In the genomic region with DNA sequence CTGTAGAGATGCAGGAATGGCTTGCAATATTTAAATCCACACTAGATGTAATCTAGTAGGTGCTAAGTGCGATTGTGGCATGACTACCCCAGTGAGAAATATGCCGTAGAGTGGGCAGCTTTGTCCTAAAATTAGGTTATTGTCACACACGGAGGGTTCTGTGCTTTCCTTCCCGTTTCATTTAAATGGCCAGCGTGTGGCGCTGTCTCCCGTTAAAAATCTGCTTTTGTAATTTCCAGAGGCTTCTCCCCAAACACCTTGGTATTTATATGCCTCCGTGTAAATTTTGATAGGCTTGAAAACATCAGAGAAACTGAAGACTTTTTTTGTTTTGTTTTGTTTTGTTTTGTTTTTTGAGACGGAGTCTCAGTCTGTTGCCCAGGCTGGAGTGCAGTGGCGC, we compare ENCODE assay signal across 10 cellular contexts. TPM values are rescaled to one million over a fixed set of nuclear protein-coding genes. Genes with fewer than 3 reads are reported as not detected.
DNase-seq lines count a peak whose midpoint lies in the region; ATAC-seq, FAIRE-seq and TF ChIP-seq lines count a peak whose summit lies in the region.
"Had no signal": no experiment of that assay in that cellular context is flagged by ENCODE, and none has a peak within 500 bp of the region (broad histone marks: within the 10 kb centered on the region; RNA-seq: fewer than 3 reads in every experiment).

No MANE protein-coding gene starts in this region.

- H3K79me2 ChIP-seq in OCI-LY1 (ENCODE audit: insufficient read depth, low read length) = no peaks in the 10 kb centered on the region

- CTCF ChIA-PET in activated naive CD4-positive, alpha-beta T cell treated with anti-CD3 and anti-CD28 coated beads for 36 hours (lab: Charles Lee) = interaction anchor here (1.8 kb wide), 1 partner anchor 12 kb away, joined by 6 read pairs; no protein-coding TSS in a partner anchor

- no peak overlapping the region for H2AFZ ChIP-seq in OCI-LY1 (ENCODE audit: low read length)

- H3F3A ChIP-seq in OCI-LY1 (ENCODE audit: insufficient read depth, low read length) = no peaks in the 10 kb centered on the region

- H3K27me3 ChIP-seq in OCI-LY1 (ENCODE audit: insufficient read depth, low read length) (no peaks in the 10 kb centered on the region), WERI-Rb-1 (ENCODE audit: insufficient read depth, low read depth, severe bottlenecking) (no peaks in the 10 kb centered on the region)
- H3K27me3 ChIP-seq: right atrium auricular region had no signal

- H3K4me3 ChIP-seq in OCI-LY1 (ENCODE audit: low read depth, low read length, poor library complexity, severe bottlenecking) (no peak overlapping the region), epithelial cell of proximal tubule (ENCODE audit: low read depth, low read length) (no peak overlapping the region), WERI-Rb-1 (ENCODE audit: low read depth, low read length) (no peak overlapping the region)
- H3K4me3 ChIP-seq: right atrium auricular region had no signal

- TF ChIP-seq CTCF in OCI-LY1 (IDR thresholded peaks at IDR 0.05; ENCODE audit: low read length) (peak; percentile 55), epithelial cell of proximal tubule (conservative IDR thresholded peaks at IDR 0.05; ENCODE audit: low read depth, low read length) (peak; percentile 54), WERI-Rb-1 (IDR thresholded peaks at IDR 0.05; ENCODE audit: low read depth, low read length) (no peak)

- intact Hi-C loops in activated naive CD4-positive, alpha-beta T cell treated with anti-CD3 and anti-CD28 coated beads for 36 hours (cut with micrococcal nuclease) = loop anchor here (1.0 to 2.0 kb wide), 2 partner anchors 114 to 590 kb away; no protein-coding TSS in a partner anchor

- H3K4me3 Mint-ChIP-seq in activated naive CD4-positive, alpha-beta T cell treated with anti-CD3 and anti-CD28 coated beads for 36 hours = no peak overlapping the region
- H3K4me3 Mint-ChIP-seq: T-cell had no signal

- H3K36me3 ChIP-seq in OCI-LY1 (ENCODE audit: insufficient read depth, low read length) (no peaks in the 10 kb centered on the region), WERI-Rb-1 (no peaks in the 10 kb centered on the region)
- H3K36me3 ChIP-seq: right atrium auricular region had no signal

- H3K36me3 Mint-ChIP-seq in activated naive CD4-positive, alpha-beta T cell treated with anti-CD3 and anti-CD28 coated beads for 36 hours (ENCODE audit: low read depth) = no peaks in the 10 kb centered on the region
- H3K36me3 Mint-ChIP-seq: T-cell had no signal

- no peak overlapping the region for H3K9ac ChIP-seq in OCI-LY1 (ENCODE audit: low read length)

- H3K27me3 Mint-ChIP-seq in activated naive CD4-positive, alpha-beta T cell treated with anti-CD3 and anti-CD28 coated beads for 36 hours (ENCODE audit: low read depth) = no peaks in the 10 kb centered on the region
- H3K27me3 Mint-ChIP-seq: T-cell had no signal

- no peaks in the 10 kb centered on the region for H3K4me1 Mint-ChIP-seq in activated naive CD4-positive, alpha-beta T cell treated with anti-CD3 and anti-CD28 coated beads for 36 hours (ENCODE audit: low read depth)
- H3K4me1 Mint-ChIP-seq: T-cell had no signal

- no peaks in the 10 kb centered on the region for H3K9me3 Mint-ChIP-seq in activated naive CD4-positive, alpha-beta T cell treated with anti-CD3 and anti-CD28 coated beads for 36 hours
- H3K9me3 Mint-ChIP-seq: T-cell had no signal

- H3K27ac ChIP-seq in OCI-LY1 (ENCODE audit: low read depth, low read length, poor library complexity, severe bottlenecking) = no peak overlapping the region
- no peak overlapping the region for H3K27ac ChIP-seq in WERI-Rb-1
- H3K27ac ChIP-seq: right atrium auricular region had no signal

- no peaks in the 10 kb centered on the region for H4K20me1 ChIP-seq in OCI-LY1 (ENCODE audit: insufficient read depth, low read length)

- no peak for ATAC-seq in stimulated activated naive CD8-positive, alpha-beta T cell treated with anti-CD3 and anti-CD28 coated beads, Interleukin-15, Interleukin-2, amounts not matched to agents 100 U/mL and 50 U/mL, for 24 hours
- ATAC-seq: T-cell had no signal

- no peak for FAIRE-seq in RCC 7860 (lab: Jason Lieb, UNC)

- H3K4me1 ChIP-seq in OCI-LY1 (ENCODE audit: insufficient read depth, low read length, severe bottlenecking) = no peaks in the 10 kb centered on the region
- H3K4me1 ChIP-seq: right atrium auricular region had no signal

- H3K9me2 ChIP-seq in OCI-LY1 (ENCODE audit: low read depth, low read length) = no peaks in the 10 kb centered on the region

- peak; percentile 58 for DNase-seq in activated naive CD4-positive, alpha-beta T cell treated with anti-CD3 and anti-CD28 coated beads for 36 hours
- no peak for DNase-seq in activated naive CD4-positive, alpha-beta T cell (lab: John Stamatoyannopoulos, UW)
- DNase-seq in epithelial cell of proximal tubule (ENCODE audit: low read depth) (no peak), WERI-Rb-1 (no peak), RCC 7860 (ENCODE audit: low spot score) (no peak), NCI-H1417 treated with DMSO at 0.1 percent for 48 hours (lab: John Stamatoyannopoulos, UW) (no peak)
- DNase-seq in stimulated activated naive CD8-positive, alpha-beta T cell treated with anti-CD3 and anti-CD28 coated beads, Interleukin-15, Interleukin-2, amounts not matched to agents 100 U/mL and 50 U/mL, for 24 hours = peak; percentile 14

- H3K27ac Mint-ChIP-seq in activated naive CD4-positive, alpha-beta T cell treated with anti-CD3 and anti-CD28 coated beads for 36 hours = no peak overlapping the region
- H3K27ac Mint-ChIP-seq: T-cell had no signal

- H3K4me2 ChIP-seq in OCI-LY1 (ENCODE audit: low read length) = no peak overlapping the region

- no peaks in the 10 kb centered on the region for H3K9me3 ChIP-seq in OCI-LY1 (ENCODE audit: low read length)
- no peaks in the 10 kb centered on the region for H3K9me3 ChIP-seq in WERI-Rb-1 (ENCODE audit: severe bottlenecking)
- H3K9me3 ChIP-seq: right atrium auricular region had no signal

RNA-seq across cellular contexts. Expression of a gene that starts 34.9 kb away (rescaled TPM):
- total RNA-seq in activated naive CD4-positive, alpha-beta T cell treated with anti-CD3 and anti-CD28 coated beads for 36 hours = 1 to 10 TPM; 1.4 to 1.6 TPM
- 3.2 and 3.5 TPM in 2 replicates for total RNA-seq in epithelial cell of proximal tubule
- total RNA-seq: right atrium auricular region had no signal

Comparison
In these comparisons a context has a peak if more than half of its experiments do, and no peak if none do; other contexts are left out.
1. DNase-seq: peak in activated naive CD4-positive, alpha-beta T cell treated with anti-CD3 and anti-CD28 coated beads for 36 hours (single experiment) and stimulated activated naive CD8-positive, alpha-beta T cell treated with anti-CD3 and anti-CD28 coated beads, Interleukin-15, Interleukin-2, amounts not matched to agents 100 U/mL and 50 U/mL, for 24 hours (single experiment); none in activated naive CD4-positive, alpha-beta T cell (0 of 4), epithelial cell of proximal tubule (single experiment), WERI-Rb-1 (single experiment), RCC 7860 (single experiment) and NCI-H1417 treated with DMSO at 0.1 percent for 48 hours (single experiment).